1 cellular context compared by ENCODE assay signal in the genomic region with DNA sequence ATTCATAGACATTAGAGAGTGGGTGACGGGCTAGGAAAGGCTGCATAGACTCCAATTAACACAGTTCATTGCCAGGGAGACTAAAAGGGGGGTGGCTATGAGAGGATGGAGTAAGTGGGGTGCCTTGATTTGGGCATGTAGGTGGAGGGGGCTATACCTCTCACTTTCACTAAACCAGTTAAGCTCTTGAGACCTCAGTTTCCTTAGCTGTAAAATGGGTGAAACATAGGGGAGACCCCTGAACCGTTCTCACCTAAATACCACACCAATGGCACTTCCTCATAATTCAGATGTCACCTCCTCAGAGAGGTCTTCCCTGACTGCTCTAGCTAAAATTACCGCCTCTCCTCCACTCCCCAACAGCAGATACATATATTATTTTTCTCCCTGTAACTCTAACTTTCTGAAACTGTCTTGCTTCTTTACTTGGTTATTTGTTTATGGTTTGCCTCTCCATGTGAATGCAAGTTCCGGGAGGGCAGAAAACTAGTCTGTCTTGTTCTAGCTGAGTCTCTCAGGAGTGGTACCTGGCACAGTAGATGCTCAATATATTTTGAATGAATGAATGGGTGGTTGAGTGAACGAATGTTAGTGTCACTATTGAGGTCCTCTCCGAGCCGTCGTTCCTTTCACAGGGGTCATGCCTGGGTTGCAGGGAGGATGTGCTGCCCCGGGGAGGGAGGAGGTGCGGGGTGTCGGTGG.
TF ChIP-seq lines count a peak whose summit lies in the region.

No MANE protein-coding gene starts in this region.

TF ChIP-seq in WTC11, 78 proteins besides CTCF, POLR2A, EP300 and RAD21 (continued from another document):
- TF ChIP-seq ZNF396 (CRISPR knock-in tag; IDR thresholded peaks at IDR 0.05; ENCODE audit: borderline replicate concordance) = no peak
- TF ChIP-seq TEAD4 (CRISPR knock-in tag; IDR thresholded peaks at IDR 0.05) = no peak
- TF ChIP-seq ATF1 (CRISPR knock-in tag; IDR thresholded peaks at IDR 0.05) = no peak
- no peak for TF ChIP-seq ATF2 (CRISPR knock-in tag; IDR thresholded peaks at IDR 0.05; ENCODE audit: borderline replicate concordance, low read depth)
